In genomic region chr11:29826878-29827277, GRCh38 we compare ENCODE assay signal across 24 cellular contexts.
DNase-seq lines count a peak whose midpoint lies in the region; ATAC-seq and TF ChIP-seq lines count a peak whose summit lies in the region.
"Had no signal": no experiment of that assay in that cellular context is flagged by ENCODE, and none has a peak within 500 bp of the region (broad histone marks: within the 10 kb centered on the region; RNA-seq: fewer than 3 reads in every experiment).

No MANE protein-coding gene starts in this region.

- no peaks in the 10 kb centered on the region for H3K4me1 Mint-ChIP-seq in T-helper 17 cell
- H3K4me1 Mint-ChIP-seq: B cell had no signal

- H3K27ac Mint-ChIP-seq in T-helper 17 cell: no peak overlapping the region
- H3K27ac Mint-ChIP-seq: B cell; CD4-positive, alpha-beta T cell; CD8-positive, alpha-beta T cell had no signal

- intact Hi-C loops in Right ventricle myocardium superior (cut with DNase I): no loop called here
- intact Hi-C loops in right cardiac atrium (cut with DNase I): no loop called here
- intact Hi-C loops in spleen (cut with DNase I; ENCODE audit: low total_unique reads): no loop called here
- intact Hi-C loops in upper lobe of right lung (cut with DNase I): no loop called here

- H3K27me3 ChIP-seq in right cardiac atrium (ENCODE audit: control insufficient read depth, insufficient read depth) (no peaks in the 10 kb centered on the region), spleen (replicated peaks in 1 of 7) (no peaks in the 10 kb centered on the region), upper lobe of right lung (no peaks in the 10 kb centered on the region)
- H3K27me3 ChIP-seq: BLaER1 treated with 17β-estradiol and CSF1 and Interleukin-3, amounts not matched to agents 10 nM and 100 nM had no signal

- no peaks in the 10 kb centered on the region for H3K27me3 Mint-ChIP-seq in T-helper 17 cell
- H3K27me3 Mint-ChIP-seq: B cell; CD4-positive, alpha-beta T cell had no signal

- TF ChIP-seq CTCF in spleen (IDR thresholded peaks at IDR 0.05 in 8 of 11, conservative IDR thresholded peaks at IDR 0.05 in 3 of 11) (no peak), upper lobe of right lung (IDR thresholded peaks at IDR 0.05) (no peak)

- H3K9me3 ChIP-seq in right cardiac atrium (ENCODE audit: control insufficient read depth, low read length) (no peaks in the 10 kb centered on the region), spleen (peaks cover 0 to 23% (median 7%) of the 10 kb centered on the region in 8 donors), upper lobe of right lung (no peaks in the 10 kb centered on the region), T-helper 17 cell (ENCODE audit: control insufficient read depth, low read length, poor library complexity, severe bottlenecking) (no peaks in the 10 kb centered on the region)
- H3K9me3 ChIP-seq: A549, Caco-2 had no signal

- H3K4me1 ChIP-seq in right cardiac atrium (ENCODE audit: control insufficient read depth, insufficient read depth, low read length) (no peaks in the 10 kb centered on the region), spleen (no peaks in the 10 kb centered on the region), upper lobe of right lung (no peaks in the 10 kb centered on the region)
- H3K4me1 ChIP-seq: A549; BLaER1 treated with 17β-estradiol and CSF1 and Interleukin-3, amounts not matched to agents 10 nM and 100 nM; Caco-2 had no signal

- WGBS in right cardiac atrium: 88% methylated on average over 2 of the region's 2 CpGs
- 71 to 91% (median 83%) methylated on average over 1 to 2 of the region's 2 CpGs for WGBS in spleen, 5 donors

- no peak overlapping the region for H3K4me3 Mint-ChIP-seq in T-helper 17 cell
- H3K4me3 Mint-ChIP-seq: B cell; CD4-positive, alpha-beta T cell; CD8-positive, alpha-beta T cell had no signal

- H3K27ac ChIP-seq in right cardiac atrium (ENCODE audit: low read length) (no peak overlapping the region), spleen (no peak overlapping the region), upper lobe of right lung (no peak overlapping the region)
- H3K27ac ChIP-seq: 22Rv1; A549; BLaER1 treated with 17β-estradiol and CSF1 and Interleukin-3, amounts not matched to agents 10 nM and 100 nM; C4-2B had no signal

- no peaks in the 10 kb centered on the region for H3K36me3 Mint-ChIP-seq in T-helper 17 cell (ENCODE audit: low read depth)
- H3K36me3 Mint-ChIP-seq: CD8-positive, alpha-beta T cell had no signal

- DNase-seq in Right ventricle myocardium superior (peak; percentile 24), right cardiac atrium (no peak), spleen (peak; percentile 58), upper lobe of right lung (peak; percentile 51), T-helper 17 cell (no peak), DMS114 treated with DMSO at 0.1 percent for 48 hours (lab: John Stamatoyannopoulos, UW; ENCODE audit: unreplicated experiment) (no peak)
- DNase-seq: AML-193; Caco-2; Calu3; CD4-positive, alpha-beta T cell; CD8-positive, alpha-beta T cell; DMS153; DMS53; DMS79; DND-41; EL; GDM1 had no signal

- ATAC-seq in Right ventricle myocardium superior (ENCODE audit: poor library complexity) (no peak), right cardiac atrium (no peak), upper lobe of right lung (peak; percentile 10), GM21737 (IDR thresholded peaks at IDR 0.05; ENCODE audit: unreplicated experiment) (no peak), T-helper 17 cell (no peak)
- ATAC-seq: A549; CD8-positive, alpha-beta T cell; GM12878 had no signal

- H3K36me3 ChIP-seq in spleen: no peaks in the 10 kb centered on the region
- no peaks in the 10 kb centered on the region for H3K36me3 ChIP-seq in upper lobe of right lung
- H3K36me3 ChIP-seq: BLaER1 treated with 17β-estradiol and CSF1 and Interleukin-3, amounts not matched to agents 10 nM and 100 nM had no signal

- TF ChIP-seq POLR2A in spleen (IDR thresholded peaks at IDR 0.05): no peak

- H3K4me3 ChIP-seq in right cardiac atrium (ENCODE audit: low read length) (no peak overlapping the region), spleen (no peak overlapping the region), upper lobe of right lung (no peak overlapping the region)
- H3K4me3 ChIP-seq: A549; BLaER1 treated with 17β-estradiol and CSF1 and Interleukin-3, amounts not matched to agents 10 nM and 100 nM; GM12878 had no signal

Comparison
In these comparisons a context has a peak if more than half of its experiments do, and no peak if none do; other contexts are left out.
1. DNase-seq: peak in Right ventricle myocardium superior (single experiment), spleen (single experiment) and upper lobe of right lung (single experiment); none in right cardiac atrium (0 of 3), T-helper 17 cell (0 of 3) and DMS114 treated with DMSO at 0.1 percent for 48 hours (single experiment).